In the genomic region with DNA sequence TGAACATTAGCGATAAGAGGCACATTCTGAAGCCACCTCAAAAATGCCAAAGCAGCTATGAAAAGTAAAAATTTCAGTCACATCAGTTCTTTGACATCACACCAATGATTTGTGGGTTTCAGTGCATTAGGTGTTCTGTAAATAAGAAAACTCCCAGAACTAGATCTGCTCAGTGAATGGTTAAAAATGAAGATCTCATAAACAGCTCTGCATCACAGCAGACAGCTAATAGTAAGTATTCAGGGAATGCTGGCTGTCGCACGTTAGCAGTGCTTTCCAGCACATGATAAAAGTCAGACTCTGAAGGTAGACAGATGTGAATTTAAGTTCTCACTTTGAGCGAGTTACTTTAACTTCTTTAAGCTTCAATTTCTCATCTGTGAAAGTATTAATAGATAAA, we compare ENCODE assay signal across 1 cellular context.
TF ChIP-seq lines count a peak whose summit lies in the region.

No MANE protein-coding gene starts in this region.

TF ChIP-seq in WTC11, 78 proteins besides CTCF, POLR2A, EP300 and RAD21 (continued from another document):
- TF ChIP-seq GABPB1 (CRISPR knock-in tag; IDR thresholded peaks at IDR 0.05) (no peak), PRDM15 (CRISPR knock-in tag; IDR thresholded peaks at IDR 0.05) (no peak), IRF2 (CRISPR knock-in tag; IDR thresholded peaks at IDR 0.05; ENCODE audit: borderline replicate concordance, low read depth) (no peak), NFYB (CRISPR knock-in tag; conservative IDR thresholded peaks at IDR 0.05; ENCODE audit: low read depth) (no peak), ZNF317 (CRISPR knock-in tag; IDR thresholded peaks at IDR 0.05; ENCODE audit: borderline replicate concordance, low read depth) (no peak)
- TF ChIP-seq, protein P1, sequence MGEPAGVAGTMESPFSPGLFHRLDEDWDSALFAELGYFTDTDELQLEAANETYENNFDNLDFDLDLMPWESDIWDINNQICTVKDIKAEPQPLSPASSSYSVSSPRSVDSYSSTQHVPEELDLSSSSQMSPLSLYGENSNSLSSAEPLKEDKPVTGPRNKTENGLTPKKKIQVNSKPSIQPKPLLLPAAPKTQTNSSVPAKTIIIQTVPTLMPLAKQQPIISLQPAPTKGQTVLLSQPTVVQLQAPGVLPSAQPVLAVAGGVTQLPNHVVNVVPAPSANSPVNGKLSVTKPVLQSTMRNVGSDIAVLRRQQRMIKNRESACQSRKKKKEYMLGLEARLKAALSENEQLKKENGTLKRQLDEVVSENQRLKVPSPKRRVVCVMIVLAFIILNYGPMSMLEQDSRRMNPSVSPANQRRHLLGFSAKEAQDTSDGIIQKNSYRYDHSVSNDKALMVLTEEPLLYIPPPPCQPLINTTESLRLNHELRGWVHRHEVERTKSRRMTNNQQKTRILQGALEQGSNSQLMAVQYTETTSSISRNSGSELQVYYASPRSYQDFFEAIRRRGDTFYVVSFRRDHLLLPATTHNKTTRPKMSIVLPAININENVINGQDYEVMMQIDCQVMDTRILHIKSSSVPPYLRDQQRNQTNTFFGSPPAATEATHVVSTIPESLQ (CRISPR knock-in tag; IDR thresholded peaks at IDR 0.05) = no peak
